23 cellular contexts compared by ENCODE assay signal in genomic region chr7:40027545-40027944, GRCh38.
"Had no signal": no experiment of that assay in that cellular context is flagged by ENCODE, and none has a peak within 500 bp of the region (broad histone marks: within the 10 kb centered on the region; RNA-seq: fewer than 3 reads in every experiment).

No MANE protein-coding gene starts in this region.

- H3K9me3 Mint-ChIP-seq: endodermal cell; memory B cell; nephron; stimulated activated memory B cell treated with anti-CD40 and anti-IgM and Interleukin-4, amounts not matched to agents 10 μg/mL and 1 μg/mL and 100 μg/mL, for 72 hours; stimulated activated naive CD8-positive, alpha-beta T cell treated with anti-CD3 and anti-CD28 coated beads, Interleukin-15, amount 100 ng/mL, for 72 hours had no signal

- H3K27ac Mint-ChIP-seq: endodermal cell; memory B cell; nephron; stimulated activated memory B cell treated with anti-CD40 and anti-IgM and Interleukin-4, amounts not matched to agents 10 μg/mL and 1 μg/mL and 100 μg/mL, for 72 hours; stimulated activated naive CD8-positive, alpha-beta T cell treated with anti-CD3 and anti-CD28 coated beads, Interleukin-15, amount 100 ng/mL, for 72 hours had no signal

- H3K27me3 ChIP-seq: foreskin keratinocyte, right lobe of liver, testis, tibial nerve had no signal

- H3K27ac ChIP-seq: coronary artery, foreskin keratinocyte, left ventricle myocardium inferior, lower lobe of right lung, parathyroid adenoma, psoas muscle, right lobe of liver, testis, tibial nerve had no signal

- H3K4me3 ChIP-seq: coronary artery, left ventricle myocardium inferior, lower lobe of right lung, psoas muscle, right lobe of liver, testis, tibial nerve had no signal

- DNase-seq: effector CD4-positive, alpha-beta T cell; endodermal cell; erythroblast; foreskin keratinocyte; kidney; left cardiac atrium; left ventricle myocardium inferior; lower lobe of right lung; midbrain; occipital lobe; psoas muscle; retina; right lobe of liver; stimulated activated CD4-positive, alpha-beta T cell treated with anti-CD3 and anti-CD28 coated beads, Interleukin-4, amount 100 ng/mL, for 1 hour; stimulated activated CD8-positive, alpha-beta memory T cell treated with anti-CD3 and anti-CD28 coated beads, Interleukin-4, amount 100 ng/mL, for 48 hours; stimulated activated naive CD8-positive, alpha-beta T cell treated with anti-CD3 and anti-CD28 coated beads, Interleukin-15, amount 100 ng/mL, for 72 hours; testis had no signal

- ATAC-seq: foreskin keratinocyte; left cardiac atrium; lower lobe of right lung; psoas muscle; right lobe of liver; stimulated activated memory B cell treated with anti-CD40 and anti-IgM and Interleukin-4, amounts not matched to agents 10 μg/mL and 1 μg/mL and 100 μg/mL, for 72 hours; stimulated activated naive CD8-positive, alpha-beta T cell treated with anti-CD3 and anti-CD28 coated beads, Interleukin-15, amount 100 ng/mL, for 72 hours had no signal

- H3K27me3 Mint-ChIP-seq: memory B cell; stimulated activated memory B cell treated with anti-CD40 and anti-IgM and Interleukin-4, amounts not matched to agents 10 μg/mL and 1 μg/mL and 100 μg/mL, for 72 hours; stimulated activated naive CD8-positive, alpha-beta T cell treated with anti-CD3 and anti-CD28 coated beads, Interleukin-15, amount 100 ng/mL, for 72 hours had no signal

- H3K4me3 Mint-ChIP-seq: endodermal cell; memory B cell; nephron; stimulated activated memory B cell treated with anti-CD40 and anti-IgM and Interleukin-4, amounts not matched to agents 10 μg/mL and 1 μg/mL and 100 μg/mL, for 72 hours; stimulated activated naive CD8-positive, alpha-beta T cell treated with anti-CD3 and anti-CD28 coated beads, Interleukin-15, amount 100 ng/mL, for 72 hours had no signal

- H3K9me3 ChIP-seq: left ventricle myocardium inferior, lower lobe of right lung, psoas muscle, right lobe of liver, testis, tibial nerve had no signal

- H3K4me1 Mint-ChIP-seq: endodermal cell, nephron had no signal

- H3K4me1 ChIP-seq: foreskin keratinocyte, left ventricle myocardium inferior, lower lobe of right lung, parathyroid adenoma, psoas muscle, right lobe of liver, testis, tibial nerve had no signal

- H2AFZ ChIP-seq: parathyroid adenoma had no signal
